In the genomic region with DNA sequence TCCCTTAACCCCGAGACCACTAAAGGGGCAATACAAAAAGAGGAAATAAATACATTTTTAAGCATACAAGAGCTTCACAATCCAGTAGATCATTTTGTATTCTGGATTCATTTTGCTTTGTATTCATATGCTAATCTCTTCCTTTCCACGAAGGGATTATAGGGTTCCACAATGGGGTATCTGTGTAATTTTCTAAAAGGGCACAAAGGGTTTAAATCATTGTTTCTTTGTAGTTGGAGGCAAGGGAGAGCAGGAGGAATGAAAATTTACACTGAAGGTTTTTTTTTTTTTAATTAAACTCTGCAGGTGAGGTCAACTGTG, we compare ENCODE assay signal across 8 cellular contexts. TPM values are rescaled to one million over a fixed set of nuclear protein-coding genes. Genes with fewer than 3 reads are reported as not detected.
DNase-seq lines count a peak whose midpoint lies in the region; ATAC-seq and TF ChIP-seq lines count a peak whose summit lies in the region.

No MANE protein-coding gene starts in this region.

- TF ChIP-seq EP300 in esophagus muscularis mucosa (IDR thresholded peaks at IDR 0.05) = no peak

- ATAC-seq in psoas muscle (no peak), GM21786 (IDR thresholded peaks at IDR 0.05; ENCODE audit: unreplicated experiment) (no peak)

- POLR2A ChIA-PET in RWPE1 (lab: Yijun Ruan, JAX; ENCODE audit: low non-redundant PET) = interaction anchor here (0.6 to 1.3 kb wide), 3 partner anchors 9 to 151 kb away, joined by 3 to 16 read pairs (median 3); no protein-coding TSS in a partner anchor

- no peak for TF ChIP-seq POLR2A in esophagus muscularis mucosa (IDR thresholded peaks at IDR 0.05; ENCODE audit: low read depth)

- DNase-seq in GM06990 (ENCODE audit: extremely low read depth, insufficient read length) = no peak
- no peak for DNase-seq in RWPE1 (ENCODE audit: low spot score)
- no peak for DNase-seq in esophagus muscularis mucosa (ENCODE audit: extremely low spot score)
- DNase-seq in psoas muscle = no peak
- no peak for DNase-seq in HCEC 1CT
- DNase-seq in iPS-NIHi7 (ENCODE audit: extremely low spot score) = no peak
- no peak for DNase-seq in amygdala (lab: John Stamatoyannopoulos, UW)

- no peak for TF ChIP-seq CTCF in GM06990 (IDR thresholded peaks at IDR 0.05; ENCODE audit: insufficient read depth, low read length, poor library complexity, severe bottlenecking)
- no peak for TF ChIP-seq CTCF in RWPE1 (conservative IDR thresholded peaks at IDR 0.05; ENCODE audit: low read depth)
- TF ChIP-seq CTCF in esophagus muscularis mucosa (IDR thresholded peaks at IDR 0.05) = no peak
- TF ChIP-seq CTCF in psoas muscle (IDR thresholded peaks at IDR 0.05) = no peak

- H3K36me3 ChIP-seq in GM06990 (ENCODE audit: control insufficient read depth, insufficient read depth, low read length) = 0 out of 2 replicates have a peak, but pooled peaks cover 1% of the 10 kb centered on the region
- H3K36me3 ChIP-seq in esophagus muscularis mucosa = peaks cover 0 to 7% (median 3%) of the 10 kb centered on the region in 4 donors
- H3K36me3 ChIP-seq in psoas muscle (ENCODE audit: insufficient read depth in 1 of 2, low read depth in 1 of 2) = peaks cover 0 to 6% of the 10 kb centered on the region in 2 donors

- intact Hi-C loops in esophagus muscularis mucosa (cut with DNase I) = loop anchor here (5.0 kb wide), 2 partner anchors 37 to 77 kb away; no protein-coding TSS in a partner anchor
- intact Hi-C loops in psoas muscle (cut with DNase I) = no loop called here

- CTCF ChIA-PET in RWPE1 (lab: Yijun Ruan, JAX) = interaction anchor here (0.6 to 0.9 kb wide), 3 partner anchors 145 to 248 kb away, joined by 3 read pairs; no protein-coding TSS in a partner anchor

- H3K27me3 ChIP-seq in GM06990 (replicated peaks; ENCODE audit: control insufficient read depth, insufficient read depth, low read length) (no peaks in the 10 kb centered on the region), esophagus muscularis mucosa (no peaks in the 10 kb centered on the region), psoas muscle (ENCODE audit: insufficient read depth in 3 of 3, low read length in 2 of 3) (no peaks in the 10 kb centered on the region)

- H3K9me3 ChIP-seq in esophagus muscularis mucosa = no peaks in the 10 kb centered on the region
- no peaks in the 10 kb centered on the region for H3K9me3 ChIP-seq in psoas muscle

- peak overlapping the region; percentile 98 for H3K27ac ChIP-seq in RWPE1
- H3K27ac ChIP-seq in esophagus muscularis mucosa (replicated peaks in 1 of 4) = peak overlapping the region; percentile 97 to 100 (median 99)
- H3K27ac ChIP-seq in psoas muscle = peak overlapping the region; percentile 99

- H3K4me1 ChIP-seq in esophagus muscularis mucosa (peaks cover 22 to 33% (median 30%) of the 10 kb centered on the region in 4 donors), psoas muscle (peaks cover 23% of the 10 kb centered on the region)

- 1% methylated on average over 2 of the region's 2 CpGs for WGBS in esophagus muscularis mucosa
- WGBS in psoas muscle, 3 donors = 0 to 2% (median 0%) methylated on average over 2 of the region's 2 CpGs

- H3K4me3 ChIP-seq in GM06990 (replicated peaks; ENCODE audit: low read depth, low read length) (peak overlapping the region; percentile 68), esophagus muscularis mucosa (peak overlapping the region; percentile 91 to 100 (median 96)), psoas muscle (peak overlapping the region; percentile 98)

RNA-seq across cellular contexts. Expression of a gene that starts 0.6 kb away (rescaled TPM):
- 10 to 100 TPM; 27.6 to 37.6 (median 30.5) TPM for total RNA-seq in esophagus muscularis mucosa
- 10 to 100 TPM; 31.1 to 50.0 (median 45.4) TPM for total RNA-seq in psoas muscle
- 10 to 100 TPM in 2 of 3 donors, 1 to 10 TPM in 1; 7.3 to 16.5 (median 15.7) TPM for polyA plus RNA-seq in psoas muscle

RNA-seq across cellular contexts. Expression of a gene that starts 47.9 kb away (rescaled TPM):
- total RNA-seq in esophagus muscularis mucosa = not detected
- not detected for total RNA-seq in psoas muscle
- not detected for polyA plus RNA-seq in psoas muscle
